ENCODE assay signal across 12 cellular contexts in the genomic region with DNA sequence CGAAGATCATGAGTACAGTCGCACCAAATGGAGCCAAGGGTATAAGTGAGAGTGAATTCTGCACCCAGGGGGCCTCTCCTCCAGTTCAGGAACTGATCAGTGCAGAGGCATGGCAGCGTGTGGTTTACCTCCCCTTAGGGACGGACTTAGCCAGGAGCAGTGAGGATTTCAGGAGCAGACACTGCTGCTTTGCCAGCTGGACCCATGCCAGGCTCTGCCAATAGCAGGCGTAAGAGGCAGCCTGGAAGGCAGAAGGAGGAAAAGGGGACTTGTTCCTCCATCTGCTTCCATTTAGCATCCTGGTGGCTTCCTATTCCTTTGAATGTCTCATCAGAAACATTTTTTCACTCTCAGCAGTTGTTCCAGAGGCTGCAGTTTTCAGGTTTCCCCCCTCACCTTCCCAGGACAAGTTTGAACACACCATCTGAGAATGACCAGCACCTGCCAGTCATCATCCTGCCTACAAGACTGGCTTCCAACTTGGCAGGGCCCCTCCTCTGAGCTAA.
DNase-seq lines count a peak whose midpoint lies in the region; ATAC-seq and TF ChIP-seq lines count a peak whose summit lies in the region.
"Had no signal": no experiment of that assay in that cellular context is flagged by ENCODE, and none has a peak within 500 bp of the region (broad histone marks: within the 10 kb centered on the region; RNA-seq: fewer than 3 reads in every experiment).

No MANE protein-coding gene starts in this region.

- no peaks in the 10 kb centered on the region for H4K20me1 ChIP-seq in SK-N-SH (ENCODE audit: insufficient read depth)

- H3K4me3 ChIP-seq in SK-N-SH (ENCODE audit: low read depth in 2 of 2, low read length in 1 of 2) (no peak overlapping the region), right cardiac atrium (ENCODE audit: low read length) (no peak overlapping the region), thyroid gland (replicated peaks in 1 of 3) (no peak overlapping the region)
- H3K4me3 ChIP-seq: A549 had no signal

- H3K79me2 ChIP-seq in SK-N-SH (ENCODE audit: insufficient read depth): no peaks in the 10 kb centered on the region

- in situ Hi-C loops in GM13976 (cut with MboI; ENCODE audit: low sequenced_read_pairs, unreplicated experiment) (no loop called here), GM13977 (cut with MboI; ENCODE audit: low pct_unique_long_range_greater_than_20kb, low sequenced_read_pairs, unreplicated experiment) (no loop called here)

- no peaks in the 10 kb centered on the region for H3K27me3 ChIP-seq in SK-N-SH (ENCODE audit: insufficient read depth)
- no peaks in the 10 kb centered on the region for H3K27me3 ChIP-seq in right cardiac atrium (ENCODE audit: control insufficient read depth, insufficient read depth)
- H3K27me3 ChIP-seq in thyroid gland: no peaks in the 10 kb centered on the region

- intact Hi-C loops in right cardiac atrium (cut with DNase I) (no loop called here), thyroid gland (cut with DNase I) (no loop called here)

- H3K36me3 ChIP-seq in SK-N-SH (replicated peaks in 1 of 2; ENCODE audit: control insufficient read depth in 1 of 2, insufficient read depth in 2 of 2, low read length in 1 of 2): no peaks in the 10 kb centered on the region
- H3K36me3 ChIP-seq in thyroid gland: no peaks in the 10 kb centered on the region

- CTCF ChIA-PET in SK-N-SH (lab: Yijun Ruan, JAX): interaction anchor here (1.2 kb wide), 1 partner anchor 106 kb away, joined by 3 read pairs; no protein-coding TSS in a partner anchor

- H2AFZ ChIP-seq in SK-N-SH (ENCODE audit: low read depth): no peak overlapping the region

- ATAC-seq in right cardiac atrium (peak in 1 of 2 donors; percentile 53), HG02642 (IDR thresholded peaks at IDR 0.05; ENCODE audit: poor library complexity, unreplicated experiment) (no peak)
- ATAC-seq: A549 had no signal

- peaks cover 19 to 30% of the 10 kb centered on the region in 2 experiments for H3K4me1 ChIP-seq in SK-N-SH (ENCODE audit: control insufficient read depth in 1 of 2, insufficient read depth in 2 of 2, low read depth in 1 of 2, low read length in 1 of 2)
- H3K4me1 ChIP-seq in right cardiac atrium (ENCODE audit: control insufficient read depth, insufficient read depth, low read length): no peaks in the 10 kb centered on the region
- peaks cover 20 to 24% of the 10 kb centered on the region in 2 donors for H3K4me1 ChIP-seq in thyroid gland
- H3K4me1 ChIP-seq: A549 had no signal

- H3K9ac ChIP-seq in SK-N-SH: no peak overlapping the region
- H3K9ac ChIP-seq: KMS-11 had no signal

- peaks cover 6% of the 10 kb centered on the region for H3F3A ChIP-seq in SK-N-SH (replicated peaks; ENCODE audit: insufficient read depth)

- peak overlapping the region; percentile 26; the same call in 1 of the 2 replicates for H3K4me2 ChIP-seq in SK-N-SH
- H3K4me2 ChIP-seq: A549, KMS-11 had no signal

- H3K27ac ChIP-seq in SK-N-SH (ENCODE audit: low read depth in 2 of 2, low read length in 1 of 2) (peak overlapping the region; percentile 60 to 73; a peak in 3 of 4 replicates), right cardiac atrium (ENCODE audit: low read length) (no peak overlapping the region), thyroid gland (peak overlapping the region in 1 of 3 donors; percentile 12)
- H3K27ac ChIP-seq: A549, KMS-11 had no signal

- 30% methylated on average over 5 of the region's 5 CpGs for WGBS in SK-N-SH (ENCODE audit: low lambda C conversion rate)
- WGBS in right cardiac atrium: 56% methylated on average over 5 of the region's 5 CpGs
- 31 to 50% methylated on average over 5 of the region's 5 CpGs for WGBS in thyroid gland, 2 donors

- peak; percentile 47 for TF ChIP-seq RAD21 in SK-N-SH (IDR thresholded peaks at IDR 0.05; ENCODE audit: low read length)

- H3K9me3 ChIP-seq in SK-N-SH (no peaks in the 10 kb centered on the region), right cardiac atrium (ENCODE audit: control insufficient read depth, low read length) (no peaks in the 10 kb centered on the region), thyroid gland (no peaks in the 10 kb centered on the region)
- H3K9me3 ChIP-seq: A549 had no signal

- no peaks in the 10 kb centered on the region for H3K9me2 ChIP-seq in SK-N-SH

- DNase-seq in NCI-H82 (lab: John Stamatoyannopoulos, UW) (peak; percentile 42), NCI-H82 treated with DMSO at 0.1 percent for 48 hours (lab: John Stamatoyannopoulos, UW; ENCODE audit: unreplicated experiment) (no peak), SK-N-SH (peak; percentile 79), right cardiac atrium (peak; percentile 61 to 83 (median 82)), thyroid gland (peak; percentile 86 to 92), GM13976 (ENCODE audit: low spot score) (no peak), GM13977 (ENCODE audit: low spot score) (no peak)
- DNase-seq: activated naive CD4-positive, alpha-beta T cell treated with Interleukin-2 at 50 U/mL for 16 hours; endodermal cell had no signal

- TF ChIP-seq CTCF in SK-N-SH (IDR thresholded peaks at IDR 0.05) (no peak), thyroid gland (IDR thresholded peaks at IDR 0.05) (no peak), GM13976 (IDR thresholded peaks at IDR 0.05; ENCODE audit: borderline replicate concordance, control extremely low read depth, extremely low read depth, insufficient read depth, missing control alignments) (no peak), GM13977 (IDR thresholded peaks at IDR 0.05; ENCODE audit: extremely low read depth, insufficient read depth, missing control alignments) (no peak)

- TF ChIP-seq EP300 in SK-N-SH (IDR thresholded peaks at IDR 0.05; ENCODE audit: borderline replicate concordance in 1 of 2, low read depth in 1 of 2, low read length in 1 of 2): peak in 1 of 2 experiments; percentile 84; a peak in 3 of 4 replicates

- POLR2A ChIA-PET in SK-N-SH (lab: Yijun Ruan, JAX): no interaction called here

- no peak for TF ChIP-seq POLR2A in thyroid gland (IDR thresholded peaks at IDR 0.05)

TF ChIP-seq in SK-N-SH, 30 proteins besides CTCF, POLR2A, EP300 and RAD21 (continues in another document):
- no peak for TF ChIP-seq FOXM1 (IDR thresholded peaks at IDR 0.05; ENCODE audit: low read depth)
- TF ChIP-seq SMC3 (IDR thresholded peaks at IDR 0.05; ENCODE audit: low read depth, low read length): no peak
- TF ChIP-seq ELF1 (IDR thresholded peaks at IDR 0.05): no peak
- no peak for TF ChIP-seq SIN3A (IDR thresholded peaks at IDR 0.05; ENCODE audit: borderline replicate concordance, low read depth, low read length)
- 0 out of 2 replicates have a peak, but pooled peaks have one; percentile 14 for TF ChIP-seq GATA2 (CRISPR knock-in tag; IDR thresholded peaks at IDR 0.05)
- no peak for TF ChIP-seq FOXJ3 (CRISPR knock-in tag; IDR thresholded peaks at IDR 0.05)
- peak; percentile 61 for TF ChIP-seq CHD2 (IDR thresholded peaks at IDR 0.05; ENCODE audit: low read length, partially characterized antibody)
- TF ChIP-seq, protein P1, sequence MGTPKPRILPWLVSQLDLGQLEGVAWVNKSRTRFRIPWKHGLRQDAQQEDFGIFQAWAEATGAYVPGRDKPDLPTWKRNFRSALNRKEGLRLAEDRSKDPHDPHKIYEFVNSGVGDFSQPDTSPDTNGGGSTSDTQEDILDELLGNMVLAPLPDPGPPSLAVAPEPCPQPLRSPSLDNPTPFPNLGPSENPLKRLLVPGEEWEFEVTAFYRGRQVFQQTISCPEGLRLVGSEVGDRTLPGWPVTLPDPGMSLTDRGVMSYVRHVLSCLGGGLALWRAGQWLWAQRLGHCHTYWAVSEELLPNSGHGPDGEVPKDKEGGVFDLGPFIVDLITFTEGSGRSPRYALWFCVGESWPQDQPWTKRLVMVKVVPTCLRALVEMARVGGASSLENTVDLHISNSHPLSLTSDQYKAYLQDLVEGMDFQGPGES (IDR thresholded peaks at IDR 0.05; ENCODE audit: low read depth, low read length): no peak
- TF ChIP-seq, protein P2, sequence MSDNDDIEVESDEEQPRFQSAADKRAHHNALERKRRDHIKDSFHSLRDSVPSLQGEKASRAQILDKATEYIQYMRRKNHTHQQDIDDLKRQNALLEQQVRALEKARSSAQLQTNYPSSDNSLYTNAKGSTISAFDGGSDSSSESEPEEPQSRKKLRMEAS (IDR thresholded peaks at IDR 0.05; ENCODE audit: low read depth): 0 out of 2 replicates have a peak, but pooled peaks have one; percentile 49
- TF ChIP-seq NFIC (IDR thresholded peaks at IDR 0.05; ENCODE audit: borderline replicate concordance): peak; percentile 99
- peak; percentile 73 for TF ChIP-seq RCOR1 (IDR thresholded peaks at IDR 0.05; ENCODE audit: low read length)
- TF ChIP-seq TAF1 (IDR thresholded peaks at IDR 0.05; ENCODE audit: borderline replicate concordance, low read depth, low read length): no peak
- peak; percentile 93 for TF ChIP-seq TCF12 (IDR thresholded peaks at IDR 0.05)
- TF ChIP-seq, protein P3, sequence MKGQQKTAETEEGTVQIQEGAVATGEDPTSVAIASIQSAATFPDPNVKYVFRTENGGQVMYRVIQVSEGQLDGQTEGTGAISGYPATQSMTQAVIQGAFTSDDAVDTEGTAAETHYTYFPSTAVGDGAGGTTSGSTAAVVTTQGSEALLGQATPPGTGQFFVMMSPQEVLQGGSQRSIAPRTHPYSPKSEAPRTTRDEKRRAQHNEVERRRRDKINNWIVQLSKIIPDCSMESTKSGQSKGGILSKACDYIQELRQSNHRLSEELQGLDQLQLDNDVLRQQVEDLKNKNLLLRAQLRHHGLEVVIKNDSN (IDR thresholded peaks at IDR 0.05; ENCODE audit: borderline replicate concordance, low read depth): no peak
- TF ChIP-seq POLR2AphosphoS5 (IDR thresholded peaks at IDR 0.05; ENCODE audit: low read depth, low read length): peak; percentile 23; the same call in 1 of the 2 replicates
- TF ChIP-seq, protein P4, sequence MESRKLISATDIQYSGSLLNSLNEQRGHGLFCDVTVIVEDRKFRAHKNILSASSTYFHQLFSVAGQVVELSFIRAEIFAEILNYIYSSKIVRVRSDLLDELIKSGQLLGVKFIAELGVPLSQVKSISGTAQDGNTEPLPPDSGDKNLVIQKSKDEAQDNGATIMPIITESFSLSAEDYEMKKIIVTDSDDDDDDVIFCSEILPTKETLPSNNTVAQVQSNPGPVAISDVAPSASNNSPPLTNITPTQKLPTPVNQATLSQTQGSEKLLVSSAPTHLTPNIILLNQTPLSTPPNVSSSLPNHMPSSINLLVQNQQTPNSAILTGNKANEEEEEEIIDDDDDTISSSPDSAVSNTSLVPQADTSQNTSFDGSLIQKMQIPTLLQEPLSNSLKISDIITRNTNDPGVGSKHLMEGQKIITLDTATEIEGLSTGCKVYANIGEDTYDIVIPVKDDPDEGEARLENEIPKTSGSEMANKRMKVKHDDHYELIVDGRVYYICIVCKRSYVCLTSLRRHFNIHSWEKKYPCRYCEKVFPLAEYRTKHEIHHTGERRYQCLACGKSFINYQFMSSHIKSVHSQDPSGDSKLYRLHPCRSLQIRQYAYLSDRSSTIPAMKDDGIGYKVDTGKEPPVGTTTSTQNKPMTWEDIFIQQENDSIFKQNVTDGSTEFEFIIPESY (IDR thresholded peaks at IDR 0.05; ENCODE audit: borderline replicate concordance, low read depth): no peak

Comparison
In these comparisons a context has a peak if more than half of its experiments do, and no peak if none do; other contexts are left out.
1. DNase-seq: peak in NCI-H82 (single experiment), SK-N-SH (single experiment), right cardiac atrium (3 of 3) and thyroid gland (2 of 2); none in NCI-H82 treated with DMSO at 0.1 percent for 48 hours (single experiment), GM13976 (single experiment) and GM13977 (single experiment).